ENCODE assay signal across 20 cellular contexts in the genomic region with DNA sequence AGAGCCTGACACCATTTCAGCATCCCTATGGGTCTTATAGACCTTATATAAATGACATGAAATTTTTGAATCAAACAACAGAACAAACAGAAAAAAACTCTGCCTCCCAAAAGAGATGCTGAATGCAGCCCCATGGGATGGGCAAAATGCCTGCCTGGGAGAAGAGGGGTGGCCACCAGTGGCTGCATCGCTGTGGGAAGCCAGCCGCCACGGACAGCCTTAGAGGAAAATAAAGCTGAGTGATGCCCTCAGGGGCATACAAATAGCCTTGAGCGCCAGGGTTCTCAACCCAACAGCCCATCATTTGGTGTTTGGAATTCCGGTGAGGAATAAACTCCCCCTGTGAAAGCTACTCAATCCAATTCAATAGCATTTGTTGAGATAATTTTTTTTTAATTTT. TPM values are rescaled to one million over a fixed set of nuclear protein-coding genes. Genes with fewer than 3 reads are reported as not detected.
A peak's percentile ranks its signal among the peaks of the same experiment; 100 is the strongest.
DNase-seq lines count a peak whose midpoint lies in the region; ATAC-seq and TF ChIP-seq lines count a peak whose summit lies in the region.
"Had no signal": no experiment of that assay in that cellular context is flagged by ENCODE, and none has a peak within 500 bp of the region (broad histone marks: within the 10 kb centered on the region; RNA-seq: fewer than 3 reads in every experiment).

No MANE protein-coding gene starts in this region.

- no peak for ATAC-seq in activated B cell treated with CpG ODN at 0.5 μM for 24 hours (ENCODE audit: low read depth)
- no peak for ATAC-seq in GM19463 (IDR thresholded peaks at IDR 0.05; ENCODE audit: unreplicated experiment)
- no peak for ATAC-seq in GM18498 (IDR thresholded peaks at IDR 0.05; ENCODE audit: unreplicated experiment)
- ATAC-seq: A549, GM12878, GM23338, PC-3 had no signal

- no peaks in the 10 kb centered on the region for H3K9me3 ChIP-seq in CD4-positive, alpha-beta memory T cell (ENCODE audit: control insufficient read depth in 1 of 2, low read length in 2 of 2)
- H3K9me3 ChIP-seq: A549 had no signal

- peaks cover 59% of the 10 kb centered on the region for H3K4me1 ChIP-seq in CD4-positive, alpha-beta memory T cell (ENCODE audit: insufficient read depth, low read length)

- POLR2A ChIA-PET in CD4-positive, alpha-beta memory T cell (lab: Charles Lee; ENCODE audit: partially characterized antibody) = interaction anchor here (1.1 to 1.9 kb wide), 3 partner anchors 25 to 51 kb away, joined by 3 to 4 read pairs (median 4); no protein-coding TSS in a partner anchor
- POLR2A ChIA-PET in activated B cell treated with CpG ODN at 0.5 μM for 24 hours (lab: Charles Lee) = interaction anchor here (1.4 to 5.3 kb wide), 2 partner anchors 23 to 41 kb away, joined by 4 to 113 read pairs; a partner anchor contains a TSS

- CTCF ChIA-PET in CD4-positive, alpha-beta memory T cell (lab: Charles Lee; ENCODE audit: partially characterized antibody) = interaction anchor here (0.7 to 3.1 kb wide), 5 partner anchors 29 to 51 kb away, joined by 3 to 12 read pairs (median 5); no protein-coding TSS in a partner anchor
- CTCF ChIA-PET in activated B cell treated with CpG ODN at 0.5 μM for 24 hours (lab: Charles Lee) = interaction anchor here (0.9 to 1.1 kb wide), 3 partner anchors 9 to 51 kb away, joined by 3 read pairs; no protein-coding TSS in a partner anchor

- intact Hi-C loops in CD4-positive, alpha-beta memory T cell (cut with micrococcal nuclease) = no loop called here
- intact Hi-C loops in activated B cell treated with CpG ODN at 0.5 μM for 24 hours (cut with micrococcal nuclease) = no loop called here
- intact Hi-C loops in posterior vena cava (cut with DNase I) = no loop called here

- H3K4me1 Mint-ChIP-seq in activated naive CD8-positive, alpha-beta T cell (ENCODE audit: low read depth) = peaks cover 43% of the 10 kb centered on the region
- H3K4me1 Mint-ChIP-seq in activated naive CD8-positive, alpha-beta T cell treated with anti-CD3 and anti-CD28 coated beads for 36 hours = peaks cover 46% of the 10 kb centered on the region
- H3K4me1 Mint-ChIP-seq in CD4-positive, alpha-beta memory T cell = peaks cover 34 to 73% (median 59%) of the 10 kb centered on the region in 4 donors
- H3K4me1 Mint-ChIP-seq in activated B cell treated with CpG ODN at 0.5 μM for 24 hours = peaks cover 84% of the 10 kb centered on the region
- H3K4me1 Mint-ChIP-seq: GM23338 had no signal

- peaks cover 14% of the 10 kb centered on the region for H3K36me3 Mint-ChIP-seq in activated naive CD8-positive, alpha-beta T cell
- H3K36me3 Mint-ChIP-seq in activated naive CD8-positive, alpha-beta T cell treated with anti-CD3 and anti-CD28 coated beads for 36 hours = peaks cover 21% of the 10 kb centered on the region
- H3K36me3 Mint-ChIP-seq in CD4-positive, alpha-beta memory T cell = peaks cover 10% of the 10 kb centered on the region in 2 donors
- peaks cover 24% of the 10 kb centered on the region for H3K36me3 Mint-ChIP-seq in activated B cell treated with CpG ODN at 0.5 μM for 24 hours (ENCODE audit: low read depth)

- H3K27ac Mint-ChIP-seq in activated naive CD8-positive, alpha-beta T cell = peak overlapping the region; percentile 38
- no peak overlapping the region for H3K27ac Mint-ChIP-seq in activated naive CD8-positive, alpha-beta T cell treated with anti-CD3 and anti-CD28 coated beads for 36 hours
- peak overlapping the region in 5 of 7 donors; percentile 19 to 72 (median 66) for H3K27ac Mint-ChIP-seq in CD4-positive, alpha-beta memory T cell
- H3K27ac Mint-ChIP-seq in activated B cell treated with CpG ODN at 0.5 μM for 24 hours = peak overlapping the region; percentile 50
- H3K27ac Mint-ChIP-seq: GM23338 had no signal

- no peak for DNase-seq in activated naive CD8-positive, alpha-beta T cell treated with anti-CD3 and anti-CD28 coated beads for 36 hours
- no peak for DNase-seq in CD4-positive, alpha-beta memory T cell
- DNase-seq in activated B cell treated with CpG ODN at 0.5 μM for 24 hours = no peak
- DNase-seq in posterior vena cava (ENCODE audit: low spot score) = peak; percentile 64
- no peak for DNase-seq in hepatic stellate cell (ENCODE audit: low spot score)
- DNase-seq: C1 segment of cervical spinal cord, DMS153, HCEC 1CT, NCI-H1436, NCI-H2081, NCI-H524, PC-3 had no signal

- no peak overlapping the region for H3K4me3 ChIP-seq in CD4-positive, alpha-beta memory T cell (ENCODE audit: low read length in 2 of 2)
- H3K4me3 ChIP-seq: A549, GM12878, GM23338, SJCRH30 had no signal

- no peaks in the 10 kb centered on the region for H3K9me3 Mint-ChIP-seq in activated naive CD8-positive, alpha-beta T cell (ENCODE audit: low read depth)
- peaks cover 2% of the 10 kb centered on the region for H3K9me3 Mint-ChIP-seq in activated naive CD8-positive, alpha-beta T cell treated with anti-CD3 and anti-CD28 coated beads for 36 hours
- H3K9me3 Mint-ChIP-seq in CD4-positive, alpha-beta memory T cell = peaks cover 0 to 2% (median 0%) of the 10 kb centered on the region in 8 donors
- H3K9me3 Mint-ChIP-seq in activated B cell treated with CpG ODN at 0.5 μM for 24 hours = no peaks in the 10 kb centered on the region
- H3K9me3 Mint-ChIP-seq: GM23338 had no signal

- H3K27ac ChIP-seq in CD4-positive, alpha-beta memory T cell (ENCODE audit: low read depth, low read length) = no peak overlapping the region
- H3K27ac ChIP-seq: A549, HL-60, SJCRH30 had no signal

- H3K36me3 ChIP-seq in CD4-positive, alpha-beta memory T cell (ENCODE audit: insufficient read depth, low read length) = no peaks in the 10 kb centered on the region

- no peaks in the 10 kb centered on the region for H3K27me3 Mint-ChIP-seq in activated naive CD8-positive, alpha-beta T cell
- H3K27me3 Mint-ChIP-seq in activated naive CD8-positive, alpha-beta T cell treated with anti-CD3 and anti-CD28 coated beads for 36 hours = no peaks in the 10 kb centered on the region
- H3K27me3 Mint-ChIP-seq in CD4-positive, alpha-beta memory T cell = no peaks in the 10 kb centered on the region
- H3K27me3 Mint-ChIP-seq in activated B cell treated with CpG ODN at 0.5 μM for 24 hours = no peaks in the 10 kb centered on the region

- no peaks in the 10 kb centered on the region for H3K27me3 ChIP-seq in CD4-positive, alpha-beta memory T cell (ENCODE audit: insufficient read depth, low read length)
- H3K27me3 ChIP-seq: SJCRH30 had no signal

- no peak for TF ChIP-seq CTCF in activated B cell treated with CpG ODN at 0.5 μM for 24 hours (IDR thresholded peaks at IDR 0.05)

- no peak overlapping the region for H3K4me3 Mint-ChIP-seq in activated naive CD8-positive, alpha-beta T cell
- no peak overlapping the region for H3K4me3 Mint-ChIP-seq in activated naive CD8-positive, alpha-beta T cell treated with anti-CD3 and anti-CD28 coated beads for 36 hours
- H3K4me3 Mint-ChIP-seq in CD4-positive, alpha-beta memory T cell = no peak overlapping the region
- H3K4me3 Mint-ChIP-seq in activated B cell treated with CpG ODN at 0.5 μM for 24 hours = no peak overlapping the region
- H3K4me3 Mint-ChIP-seq: GM23338 had no signal

RNA-seq across cellular contexts. Expression of a gene that starts 22.9 kb away (rescaled TPM):
- total RNA-seq in activated naive CD8-positive, alpha-beta T cell treated with anti-CD3 and anti-CD28 coated beads for 36 hours = 10 to 100 TPM; 38.0 to 38.8 TPM
- 10 to 100 TPM; 47.7 to 52.2 TPM for total RNA-seq in CD4-positive, alpha-beta memory T cell
- polyA plus RNA-seq in CD4-positive, alpha-beta memory T cell = 1 to 10 TPM; 4.3 to 9.0 TPM
- total RNA-seq in activated B cell treated with CpG ODN at 0.5 μM for 24 hours = 95.6 and 104 TPM in 2 replicates
- total RNA-seq in posterior vena cava = 10 to 100 TPM; 35.7 to 40.0 TPM

RNA-seq across cellular contexts. Expression of a gene that starts 41.3 kb away (rescaled TPM):
- total RNA-seq in activated naive CD8-positive, alpha-beta T cell treated with anti-CD3 and anti-CD28 coated beads for 36 hours = 10 to 100 TPM; 57.9 to 60.7 TPM
- total RNA-seq in CD4-positive, alpha-beta memory T cell = 10 to 100 TPM; 17.6 to 18.7 TPM
- polyA plus RNA-seq in CD4-positive, alpha-beta memory T cell = 10 to 100 TPM; 60.3 to 74.7 TPM
- 20.5 and 22.4 TPM in 2 replicates for total RNA-seq in activated B cell treated with CpG ODN at 0.5 μM for 24 hours
- 10 to 100 TPM; 21.7 to 25.6 TPM for total RNA-seq in posterior vena cava
